In the genomic region with DNA sequence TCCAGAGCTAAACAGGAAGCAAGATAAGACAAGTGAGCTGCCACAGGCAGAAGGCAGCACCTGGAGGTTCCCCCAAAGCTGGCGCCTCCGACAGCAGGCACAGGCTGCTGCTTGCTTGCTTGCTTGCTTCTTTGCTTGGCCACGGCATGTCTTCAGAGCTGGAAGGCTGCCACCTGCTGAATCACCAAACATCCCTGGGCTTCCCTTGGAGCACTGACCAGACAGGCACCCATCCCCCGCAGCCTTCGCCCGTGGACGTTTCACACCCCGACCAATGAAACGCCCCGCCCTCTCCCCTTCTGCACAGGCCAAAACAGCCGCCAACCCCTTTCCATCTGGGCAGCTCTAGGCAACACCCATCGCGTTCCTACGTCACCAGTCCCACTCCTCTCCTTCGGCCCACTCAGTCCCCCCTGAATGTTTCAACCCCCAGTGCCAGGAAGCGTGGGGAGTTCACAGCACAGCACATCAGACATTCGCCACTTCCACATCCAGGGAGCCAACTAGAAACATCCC, we compare ENCODE assay signal across 8 cellular contexts. TPM values are rescaled to one million over a fixed set of nuclear protein-coding genes. Genes with fewer than 3 reads are reported as not detected.
DNase-seq lines count a peak whose midpoint lies in the region; ATAC-seq, FAIRE-seq and TF ChIP-seq lines count a peak whose summit lies in the region.

No MANE protein-coding gene starts in this region.

- TF ChIP-seq CTCF in heart left ventricle (IDR thresholded peaks at IDR 0.05) (peak in 5 of 12 donors; percentile 14 to 30 (median 22)), parathyroid adenoma (IDR thresholded peaks at IDR 0.05) (no peak)

- intact Hi-C loops in heart left ventricle (cut with DNase I), result loop anchor here (5.0 to 10.0 kb wide), 13 partner anchors 50 to 337 kb away; no protein-coding TSS in a partner anchor

- peak overlapping the region; percentile 94 for H3K9ac ChIP-seq in parathyroid adenoma

- H3K27me3 ChIP-seq in heart left ventricle, result no peaks in the 10 kb centered on the region
- no peaks in the 10 kb centered on the region for H3K27me3 ChIP-seq in parathyroid adenoma (ENCODE audit: control insufficient read depth, insufficient read depth, low read length)

- H2AFZ ChIP-seq in parathyroid adenoma, result peak overlapping the region; percentile 77

- no peaks in the 10 kb centered on the region for H3K36me3 ChIP-seq in heart left ventricle
- no peaks in the 10 kb centered on the region for H3K36me3 ChIP-seq in parathyroid adenoma (ENCODE audit: control insufficient read depth, insufficient read depth, low read length)

- peak overlapping the region; percentile 68 to 98 (median 92) for H3K4me3 ChIP-seq in heart left ventricle
- peak overlapping the region; percentile 71 for H3K4me3 ChIP-seq in parathyroid adenoma (ENCODE audit: low read depth, low read length)

- H3K4me2 ChIP-seq in parathyroid adenoma (ENCODE audit: low read length), result peak overlapping the region; percentile 99

- in situ Hi-C loops in KBM-7 (cut with MboI; ENCODE audit: low pct_unique_long_range_greater_than_20kb, low sequenced_read_pairs), result no loop called here

- peak; percentile 61 for FAIRE-seq in urothelium cell line (lab: Jason Lieb, UNC)

- peaks cover 25% of the 10 kb centered on the region for H3K79me2 ChIP-seq in parathyroid adenoma

- WGBS in adipose tissue, 3 donors, result 1% methylated on average over 17 of the region's 17 CpGs
- 0 to 1% (median 1%) methylated on average over 14 to 17 of the region's 17 CpGs for WGBS in heart left ventricle, 4 donors

- peak; percentile 31 for ATAC-seq in GM21723 (IDR thresholded peaks at IDR 0.05; ENCODE audit: unreplicated experiment)
- peak; percentile 65 to 74 (median 68) for ATAC-seq in heart left ventricle

- H3K27ac ChIP-seq in adipose tissue (ENCODE audit: low read depth, low read length) (peak overlapping the region; percentile 21), heart left ventricle (peak overlapping the region; percentile 96 to 99 (median 99)), parathyroid adenoma (peak overlapping the region; percentile 99)

- H3K4me1 ChIP-seq in heart left ventricle, result peaks cover 0 to 36% (median 24%) of the 10 kb centered on the region in 12 donors
- H3K4me1 ChIP-seq in parathyroid adenoma, result peaks cover 17% of the 10 kb centered on the region

- no peaks in the 10 kb centered on the region for H3K9me3 ChIP-seq in heart left ventricle
- no peaks in the 10 kb centered on the region for H3K9me3 ChIP-seq in parathyroid adenoma (ENCODE audit: control insufficient read depth, low read length)

- TF ChIP-seq POLR2A in heart left ventricle (IDR thresholded peaks at IDR 0.05), result no peak

- DNase-seq in EL (peak; percentile 98), KBM-7 (peak; percentile 78), SKM-1 (lab: John Stamatoyannopoulos, UW; ENCODE audit: unreplicated experiment) (peak; percentile 39), heart left ventricle (peak; percentile 95 to 98 (median 96)), urothelium cell line (ENCODE audit: low spot score) (peak; percentile 90)

RNA-seq across cellular contexts. Expression of a gene that starts 1.7 kb away (rescaled TPM):
- polyA plus RNA-seq in adipose tissue, result 10 to 100 TPM in 1 of 3 donors, 1 to 10 TPM in 2; 6.6 to 17.5 (median 8.4) TPM
- total RNA-seq in heart left ventricle, result 10 to 100 TPM; 15.9 to 40.6 (median 19.6) TPM
- 10 to 100 TPM in 1 of 2 donors, 1 to 10 TPM in 1; 6.9 to 29.1 TPM for polyA plus RNA-seq in heart left ventricle

Comparison
In these comparisons a context has a peak if more than half of its experiments do, and no peak if none do; other contexts are left out.
1. Peak in every context shown above with its lines: DNase-seq, ATAC-seq, H3K4me3 ChIP-seq and H3K27ac ChIP-seq.
2. DNase-seq: peak in every context shown above with its lines; median percentile 98 in EL; 96 in heart left ventricle; 90 in urothelium cell line; 78 in KBM-7; 39 in SKM-1.
3. H3K27ac ChIP-seq: peak in every context shown above with its lines; median percentile 99 in heart left ventricle; 99 in parathyroid adenoma; 21 in adipose tissue.